6 cellular contexts compared by ENCODE assay signal in genomic region chr22:37681001-37681424, GRCh38.
DNase-seq lines count a peak whose midpoint lies in the region; ATAC-seq and TF ChIP-seq lines count a peak whose summit lies in the region.

No MANE protein-coding gene starts in this region.

- H3K27ac ChIP-seq in HEK293 (ENCODE audit: extremely low read depth, low read depth, low read length) (no peak overlapping the region), muscle layer of colon (ENCODE audit: low read depth, low read length) (peak overlapping the region; percentile 5)

- no peak for DNase-seq in GM10266 (ENCODE audit: extremely low spot score)
- no peak for DNase-seq in activated naive CD4-positive, alpha-beta T cell treated with Interleukin-2 at 50 U/mL for 16 hours

- TF ChIP-seq CTCF in HEK293 (tag by site-specific recombination; IDR thresholded peaks at IDR 0.05), result no peak
- TF ChIP-seq CTCF in GM10266 (IDR thresholded peaks at IDR 0.05; ENCODE audit: control insufficient read depth, insufficient read depth, low read depth, missing control alignments), result no peak

- ATAC-seq in SK-N-SH treated with all-trans-retinoic acid at 6 μM for 48 hours (peak; percentile 40), HG02981 (IDR thresholded peaks at IDR 0.05; ENCODE audit: unreplicated experiment) (no peak)

- H3K4me3 ChIP-seq in HEK293 (ENCODE audit: low read depth, low read length) (no peak overlapping the region), muscle layer of colon (ENCODE audit: low read depth in 1 of 2, low read length in 2 of 2) (no peak overlapping the region)

- POLR2A ChIA-PET in HEK293 (lab: Yijun Ruan, JAX), result interaction anchor here (1.1 to 1.5 kb wide), 5 partner anchors 10 to 73 kb away, joined by 7 to 13 read pairs (median 9); partner anchors contain the start of genes GGA1 and PDXP

- no peaks in the 10 kb centered on the region for H3K27me3 ChIP-seq in muscle layer of colon (ENCODE audit: control insufficient read depth in 1 of 2, insufficient read depth in 2 of 2, low read length in 2 of 2)

- CTCF ChIA-PET in HEK293 (lab: Yijun Ruan, JAX), result interaction anchor here (0.7 to 15.8 kb wide), 21 partner anchors 11 to 141 kb away, joined by 3 to 353 read pairs (median 4); partner anchors contain the start of genes PDXP, SH3BP1 and TRIOBP

- H3K4me1 ChIP-seq in HEK293 (ENCODE audit: control insufficient read depth, insufficient read depth, low read length), result peaks cover 4% of the 10 kb centered on the region; the same call in 1 of the 2 replicates
- H3K4me1 ChIP-seq in muscle layer of colon (ENCODE audit: insufficient read depth, low read length), result peaks cover 21% of the 10 kb centered on the region

- H3K36me3 ChIP-seq in HEK293 (ENCODE audit: control insufficient read depth in 2 of 2, insufficient read depth in 1 of 2, low read length in 2 of 2) (no peaks in the 10 kb centered on the region), muscle layer of colon (ENCODE audit: insufficient read depth, low read length) (peaks cover 8% of the 10 kb centered on the region)

- no peak overlapping the region for H3K9ac ChIP-seq in muscle layer of colon (ENCODE audit: low read length)

- H3K9me3 ChIP-seq in HEK293 (ENCODE audit: control insufficient read depth, insufficient read depth, low read depth, low read length) (no peaks in the 10 kb centered on the region), muscle layer of colon (ENCODE audit: low read length) (no peaks in the 10 kb centered on the region)

TF ChIP-seq in HEK293, 187 proteins besides CTCF, POLR2A, EP300 and RAD21:
- TF ChIP-seq ZBTB26 (tag by site-specific recombination; optimal IDR thresholded peaks at IDR 0.05) (peak; percentile 12), ZNF449 (tag by site-specific recombination; IDR thresholded peaks at IDR 0.05) (no peak), ZNF658 (tag by site-specific recombination; IDR thresholded peaks at IDR 0.05) (no peak)

TF ChIP-seq in SK-N-SH treated with all-trans-retinoic acid at 6 μM for 48 hours, 23 proteins besides CTCF, POLR2A, EP300 and RAD21:
- TF ChIP-seq TCF4 (CRISPR knock-in tag; IDR thresholded peaks at IDR 0.05; ENCODE audit: borderline replicate concordance), result no peak
- no peak for TF ChIP-seq ZNF70 (CRISPR knock-in tag; IDR thresholded peaks at IDR 0.05)
- no peak for TF ChIP-seq SNAI2 (CRISPR knock-in tag; IDR thresholded peaks at IDR 0.05)
- TF ChIP-seq CSDC2 (CRISPR knock-in tag; IDR thresholded peaks at IDR 0.05), result no peak
- no peak for TF ChIP-seq TOX (CRISPR knock-in tag; IDR thresholded peaks at IDR 0.05; ENCODE audit: borderline replicate concordance)
- TF ChIP-seq ZNF565 (CRISPR knock-in tag; conservative IDR thresholded peaks at IDR 0.05; ENCODE audit: low read depth), result no peak
- TF ChIP-seq ZC3H10 (CRISPR knock-in tag; IDR thresholded peaks at IDR 0.05), result no peak
- TF ChIP-seq ESRRG (CRISPR knock-in tag; IDR thresholded peaks at IDR 0.05), result no peak
- no peak for TF ChIP-seq TSHZ2 (CRISPR knock-in tag; IDR thresholded peaks at IDR 0.05)
- no peak for TF ChIP-seq BACH2 (CRISPR knock-in tag; IDR thresholded peaks at IDR 0.05; ENCODE audit: borderline replicate concordance)
- no peak for TF ChIP-seq CREB5 (CRISPR knock-in tag; IDR thresholded peaks at IDR 0.05; ENCODE audit: low read depth)
- no peak for TF ChIP-seq ZNF8 (CRISPR knock-in tag; IDR thresholded peaks at IDR 0.05)
- TF ChIP-seq CSRNP3 (CRISPR knock-in tag; IDR thresholded peaks at IDR 0.05), result no peak
- no peak for TF ChIP-seq POU6F1 (CRISPR knock-in tag; IDR thresholded peaks at IDR 0.05; ENCODE audit: borderline replicate concordance, low read depth)
- TF ChIP-seq ZFP30 (CRISPR knock-in tag; IDR thresholded peaks at IDR 0.05), result no peak
- no peak for TF ChIP-seq RARB (CRISPR knock-in tag; IDR thresholded peaks at IDR 0.05)
- TF ChIP-seq PPARA (CRISPR knock-in tag; IDR thresholded peaks at IDR 0.05; ENCODE audit: borderline replicate concordance), result no peak
- no peak for TF ChIP-seq GLIS3 (CRISPR knock-in tag; IDR thresholded peaks at IDR 0.05)
TF ChIP-seq in SK-N-SH treated with all-trans-retinoic acid at 6 μM for 48 hours: peak in this region for 0.
